9 cellular contexts compared by ENCODE assay signal in genomic region chr2:156896294-156896693, GRCh38.
DNase-seq lines count a peak whose midpoint lies in the region; ATAC-seq and TF ChIP-seq lines count a peak whose summit lies in the region.
"Had no signal": no experiment of that assay in that cellular context is flagged by ENCODE, and none has a peak within 500 bp of the region (broad histone marks: within the 10 kb centered on the region; RNA-seq: fewer than 3 reads in every experiment).

No MANE protein-coding gene starts in this region.

- H3K27me3 ChIP-seq in suprapubic skin: no peaks in the 10 kb centered on the region

- H3K27me3 Mint-ChIP-seq in activated CD8-positive, alpha-beta memory T cell treated with anti-CD3 and anti-CD28 coated beads, Interleukin-2, amount 10 ng/mL, durations not matched to agents 7 days and 5 days: peaks cover 65% of the 10 kb centered on the region
- H3K27me3 Mint-ChIP-seq in naive thymus-derived CD8-positive, alpha-beta T cell: peaks cover 11 to 31% (median 13%) of the 10 kb centered on the region in 5 donors

- no peak overlapping the region for H3K4me3 Mint-ChIP-seq in activated CD8-positive, alpha-beta memory T cell treated with anti-CD3 and anti-CD28 coated beads, Interleukin-2, amount 10 ng/mL, durations not matched to agents 7 days and 5 days
- H3K4me3 Mint-ChIP-seq in stimulated activated effector memory CD8-positive, alpha-beta T cell treated with anti-CD3 and anti-CD28 coated beads, Interleukin-12 subunit alpha, Interleukin-12 subunit beta, amount 100 ng/mL, for 72 hours: no peak overlapping the region
- H3K4me3 Mint-ChIP-seq in naive thymus-derived CD8-positive, alpha-beta T cell: no peak overlapping the region

- peaks cover 2% of the 10 kb centered on the region for H3K9me3 Mint-ChIP-seq in activated CD8-positive, alpha-beta memory T cell treated with anti-CD3 and anti-CD28 coated beads, Interleukin-2, amount 10 ng/mL, durations not matched to agents 7 days and 5 days (ENCODE audit: low read depth)
- H3K9me3 Mint-ChIP-seq in stimulated activated effector memory CD8-positive, alpha-beta T cell treated with anti-CD3 and anti-CD28 coated beads, Interleukin-12 subunit alpha, Interleukin-12 subunit beta, amount 100 ng/mL, for 72 hours: peaks cover 4% of the 10 kb centered on the region
- peaks cover 0 to 7% (median 0%) of the 10 kb centered on the region in 9 donors for H3K9me3 Mint-ChIP-seq in naive thymus-derived CD8-positive, alpha-beta T cell

- no peak overlapping the region for H3K4me3 ChIP-seq in suprapubic skin

- no peak for TF ChIP-seq POLR2A in suprapubic skin (IDR thresholded peaks at IDR 0.05)

- no peak for TF ChIP-seq CTCF in suprapubic skin (IDR thresholded peaks at IDR 0.05)

- POLR2A ChIA-PET in naive thymus-derived CD8-positive, alpha-beta T cell (lab: Charles Lee): no interaction called here

- TF ChIP-seq EP300 in suprapubic skin (IDR thresholded peaks at IDR 0.05): no peak

- H3K4me1 Mint-ChIP-seq in activated CD8-positive, alpha-beta memory T cell treated with anti-CD3 and anti-CD28 coated beads, Interleukin-2, amount 10 ng/mL, durations not matched to agents 7 days and 5 days: peaks cover 33% of the 10 kb centered on the region
- H3K4me1 Mint-ChIP-seq in stimulated activated effector memory CD8-positive, alpha-beta T cell treated with anti-CD3 and anti-CD28 coated beads, Interleukin-12 subunit alpha, Interleukin-12 subunit beta, amount 100 ng/mL, for 72 hours: peaks cover 7% of the 10 kb centered on the region
- H3K4me1 Mint-ChIP-seq in naive thymus-derived CD8-positive, alpha-beta T cell: peaks cover 0 to 10% (median 2%) of the 10 kb centered on the region in 4 donors

- no peaks in the 10 kb centered on the region for H3K9me3 ChIP-seq in suprapubic skin

- peak overlapping the region; percentile 4 for H3K27ac Mint-ChIP-seq in activated CD8-positive, alpha-beta memory T cell treated with anti-CD3 and anti-CD28 coated beads, Interleukin-2, amount 10 ng/mL, durations not matched to agents 7 days and 5 days
- no peak overlapping the region for H3K27ac Mint-ChIP-seq in stimulated activated effector memory CD8-positive, alpha-beta T cell treated with anti-CD3 and anti-CD28 coated beads, Interleukin-12 subunit alpha, Interleukin-12 subunit beta, amount 100 ng/mL, for 72 hours
- no peak overlapping the region for H3K27ac Mint-ChIP-seq in naive thymus-derived CD8-positive, alpha-beta T cell

- no peaks in the 10 kb centered on the region for H3K36me3 ChIP-seq in suprapubic skin

- DNase-seq in activated CD8-positive, alpha-beta memory T cell treated with anti-CD3 and anti-CD28 coated beads, Interleukin-2, amount 10 ng/mL, durations not matched to agents 7 days and 5 days: peak; percentile 73
- no peak for DNase-seq in activated CD8-positive, alpha-beta memory T cell treated with anti-CD3 and anti-CD28 coated beads, Interleukin-2, amount 50 U/mL, for 48 hours
- peak; percentile 34 for DNase-seq in MV-4-11 (lab: John Stamatoyannopoulos, UW)
- no peak for DNase-seq in stimulated activated effector memory CD8-positive, alpha-beta T cell treated with anti-CD3 and anti-CD28 coated beads, Interleukin-12 subunit alpha, Interleukin-12 subunit beta, amount 100 ng/mL, for 72 hours (ENCODE audit: low spot score in 2 of 2)
- no peak for DNase-seq in DMS79 (lab: John Stamatoyannopoulos, UW)
- DNase-seq in suprapubic skin (ENCODE audit: low spot score in 2 of 2): no peak
- DNase-seq in naive thymus-derived CD8-positive, alpha-beta T cell: no peak
- DNase-seq: NCI-H1048 had no signal

- CTCF ChIA-PET in activated CD8-positive, alpha-beta memory T cell treated with anti-CD3 and anti-CD28 coated beads, Interleukin-2, amount 10 ng/mL, durations not matched to agents 7 days and 5 days (lab: Charles Lee): no interaction called here

- H3K4me1 ChIP-seq in suprapubic skin: peaks cover 8% of the 10 kb centered on the region

- no peak overlapping the region for H3K27ac ChIP-seq in suprapubic skin

- 26% methylated on average over 1 of the region's 1 CpG for WGBS in suprapubic skin

- ATAC-seq in activated CD8-positive, alpha-beta memory T cell treated with anti-CD3 and anti-CD28 coated beads, Interleukin-2, amount 10 ng/mL, durations not matched to agents 7 days and 5 days: peak; percentile 80
- ATAC-seq in HG02763 (IDR thresholded peaks at IDR 0.05; ENCODE audit: unreplicated experiment): peak; percentile 98
- peak; percentile 60 for ATAC-seq in stimulated activated effector memory CD8-positive, alpha-beta T cell treated with anti-CD3 and anti-CD28 coated beads, Interleukin-12 subunit alpha, Interleukin-12 subunit beta, amount 100 ng/mL, for 72 hours
- ATAC-seq in naive thymus-derived CD8-positive, alpha-beta T cell: no peak

- peaks cover 7% of the 10 kb centered on the region for H3K36me3 Mint-ChIP-seq in activated CD8-positive, alpha-beta memory T cell treated with anti-CD3 and anti-CD28 coated beads, Interleukin-2, amount 10 ng/mL, durations not matched to agents 7 days and 5 days
- H3K36me3 Mint-ChIP-seq in stimulated activated effector memory CD8-positive, alpha-beta T cell treated with anti-CD3 and anti-CD28 coated beads, Interleukin-12 subunit alpha, Interleukin-12 subunit beta, amount 100 ng/mL, for 72 hours: no peaks in the 10 kb centered on the region
- peaks cover 0 to 6% (median 0%) of the 10 kb centered on the region in 3 donors for H3K36me3 Mint-ChIP-seq in naive thymus-derived CD8-positive, alpha-beta T cell

Comparison
In these comparisons a context has a peak if more than half of its experiments do, and no peak if none do; other contexts are left out.
1. DNase-seq: peak in activated CD8-positive, alpha-beta memory T cell treated with anti-CD3 and anti-CD28 coated beads, Interleukin-2, amount 10 ng/mL, durations not matched to agents 7 days and 5 days (single experiment) and MV-4-11 (single experiment); none in activated CD8-positive, alpha-beta memory T cell treated with anti-CD3 and anti-CD28 coated beads, Interleukin-2, amount 50 U/mL, for 48 hours (single experiment), stimulated activated effector memory CD8-positive, alpha-beta T cell treated with anti-CD3 and anti-CD28 coated beads, Interleukin-12 subunit alpha, Interleukin-12 subunit beta, amount 100 ng/mL, for 72 hours (0 of 2), DMS79 (single experiment), suprapubic skin (0 of 2) and naive thymus-derived CD8-positive, alpha-beta T cell (0 of 10).
2. ATAC-seq: peak in activated CD8-positive, alpha-beta memory T cell treated with anti-CD3 and anti-CD28 coated beads, Interleukin-2, amount 10 ng/mL, durations not matched to agents 7 days and 5 days (single experiment), HG02763 (single experiment) and stimulated activated effector memory CD8-positive, alpha-beta T cell treated with anti-CD3 and anti-CD28 coated beads, Interleukin-12 subunit alpha, Interleukin-12 subunit beta, amount 100 ng/mL, for 72 hours (single experiment); none in naive thymus-derived CD8-positive, alpha-beta T cell (0 of 2).